In genomic region chr4:159248383-159249178, GRCh38 we compare ENCODE assay signal across 9 cellular contexts.
DNase-seq lines count a peak whose midpoint lies in the region; ATAC-seq and TF ChIP-seq lines count a peak whose summit lies in the region.
"Had no signal": no experiment of that assay in that cellular context is flagged by ENCODE, and none has a peak within 500 bp of the region (broad histone marks: within the 10 kb centered on the region; RNA-seq: fewer than 3 reads in every experiment).

No MANE protein-coding gene starts in this region.

- H3K9me3 ChIP-seq in naive thymus-derived CD4-positive, alpha-beta T cell (ENCODE audit: control insufficient read depth in 2 of 3, low read length in 3 of 3) = no peaks in the 10 kb centered on the region
- H3K9me3 ChIP-seq: MG63 had no signal

- intact Hi-C loops in naive thymus-derived CD4-positive, alpha-beta T cell (cut with micrococcal nuclease) = no loop called here

- CTCF ChIA-PET in BJ (lab: Yijun Ruan, JAX) = interaction anchor here (1.1 to 2.0 kb wide), 2 partner anchors 12 to 45 kb away, joined by 3 to 6 read pairs; no protein-coding TSS in a partner anchor
- CTCF ChIA-PET in naive thymus-derived CD4-positive, alpha-beta T cell (lab: Charles Lee) = no interaction called here

- peak overlapping the region in 7 of 10 donors; percentile 3 to 76 (median 56) for H3K4me3 Mint-ChIP-seq in naive thymus-derived CD4-positive, alpha-beta T cell

- H3K27ac Mint-ChIP-seq in naive thymus-derived CD4-positive, alpha-beta T cell = no peak overlapping the region

- POLR2A ChIA-PET in BJ (lab: Charles Lee) = interaction anchor here (0.6 kb wide), 2 partner anchors 11 to 47 kb away, joined by 3 to 7 read pairs; no protein-coding TSS in a partner anchor
- POLR2A ChIA-PET in naive thymus-derived CD4-positive, alpha-beta T cell (lab: Charles Lee) = no interaction called here

- no peaks in the 10 kb centered on the region for H3K4me1 ChIP-seq in naive thymus-derived CD4-positive, alpha-beta T cell (ENCODE audit: control insufficient read depth in 2 of 2, insufficient read depth in 2 of 2, low read length in 2 of 2)

- H3K27me3 Mint-ChIP-seq in naive thymus-derived CD4-positive, alpha-beta T cell = no peaks in the 10 kb centered on the region

- peaks cover 7 to 21% (median 12%) of the 10 kb centered on the region in 7 donors for H3K4me1 Mint-ChIP-seq in naive thymus-derived CD4-positive, alpha-beta T cell

- peaks cover 3% of the 10 kb centered on the region for H3K36me3 ChIP-seq in BJ (ENCODE audit: control insufficient read depth, insufficient read depth, low read length)
- no peaks in the 10 kb centered on the region for H3K36me3 ChIP-seq in naive thymus-derived CD4-positive, alpha-beta T cell (ENCODE audit: control insufficient read depth in 2 of 3, insufficient read depth in 3 of 3, low read length in 3 of 3)

- ATAC-seq in naive thymus-derived CD4-positive, alpha-beta T cell = no peak
- no peak for ATAC-seq in GM19351 (IDR thresholded peaks at IDR 0.05; ENCODE audit: unreplicated experiment)
- ATAC-seq in GM19452 (IDR thresholded peaks at IDR 0.05; ENCODE audit: unreplicated experiment) = no peak

- H3K9me3 Mint-ChIP-seq in naive thymus-derived CD4-positive, alpha-beta T cell = peaks cover 0 to 6% (median 0%) of the 10 kb centered on the region in 11 donors

- no peak for TF ChIP-seq CTCF in BJ (IDR thresholded peaks at IDR 0.05; ENCODE audit: insufficient read depth, low read depth, low read length)

- peaks cover 3 to 18% (median 15%) of the 10 kb centered on the region in 5 donors for H3K36me3 Mint-ChIP-seq in naive thymus-derived CD4-positive, alpha-beta T cell

- H3K27ac ChIP-seq in naive thymus-derived CD4-positive, alpha-beta T cell (ENCODE audit: low read depth, low read length) = no peak overlapping the region

- DNase-seq in BJ (ENCODE audit: low read depth) = peak; percentile 31
- peak; percentile 31 for DNase-seq in NCI-H2029 treated with DMSO at 0.1 percent for 48 hours (lab: John Stamatoyannopoulos, UW)
- DNase-seq in dermis blood vessel endothelial cell = peak; percentile 57
- no peak for DNase-seq in naive thymus-derived CD4-positive, alpha-beta T cell
- DNase-seq in activated T-cell treated with anti-CD3 and anti-CD28 coated beads, Interleukin-2, amount 50 U/mL, for 1 hour = no peak
- no peak for DNase-seq in stimulated activated CD4-positive, alpha-beta T cell treated with anti-CD3 and anti-CD28 coated beads, Interleukin-4, amount 100 ng/mL, for 1 hour
- DNase-seq: MG63 had no signal

- no peaks in the 10 kb centered on the region for H3K27me3 ChIP-seq in BJ (ENCODE audit: control insufficient read depth, insufficient read depth, low read length)
- no peaks in the 10 kb centered on the region for H3K27me3 ChIP-seq in naive thymus-derived CD4-positive, alpha-beta T cell (ENCODE audit: control insufficient read depth in 2 of 2, insufficient read depth in 2 of 2, low read length in 2 of 2)
- H3K27me3 ChIP-seq: MG63 had no signal

- H3K4me3 ChIP-seq in BJ (ENCODE audit: low read depth, low read length) = no peak overlapping the region
- no peak overlapping the region for H3K4me3 ChIP-seq in naive thymus-derived CD4-positive, alpha-beta T cell (ENCODE audit: low read length)
- H3K4me3 ChIP-seq: MG63 had no signal

Comparison
In these comparisons a context has a peak if more than half of its experiments do, and no peak if none do; other contexts are left out.
1. DNase-seq: peak in BJ (single experiment), NCI-H2029 treated with DMSO at 0.1 percent for 48 hours (single experiment) and dermis blood vessel endothelial cell (single experiment); none in naive thymus-derived CD4-positive, alpha-beta T cell (0 of 9), activated T-cell treated with anti-CD3 and anti-CD28 coated beads, Interleukin-2, amount 50 U/mL, for 1 hour (single experiment) and stimulated activated CD4-positive, alpha-beta T cell treated with anti-CD3 and anti-CD28 coated beads, Interleukin-4, amount 100 ng/mL, for 1 hour (single experiment).